ENCODE assay signal across 1 cellular context in genomic region chr19:6011206-6011605, GRCh38.
TF ChIP-seq lines count a peak whose summit lies in the region.

No MANE protein-coding gene starts in this region.

TF ChIP-seq in HepG2, 621 proteins besides CTCF, POLR2A, EP300 and RAD21:
- TF ChIP-seq ZNF687 (CRISPR knock-in tag; IDR thresholded peaks at IDR 0.05) (peak; percentile 45), SOX6 (IDR thresholded peaks at IDR 0.05) (no peak), SOX6 (CRISPR knock-in tag; IDR thresholded peaks at IDR 0.05) (no peak), HES4 (CRISPR knock-in tag; IDR thresholded peaks at IDR 0.05; ENCODE audit: borderline replicate concordance) (no peak), ARHGAP35 (CRISPR knock-in tag; IDR thresholded peaks at IDR 0.05; ENCODE audit: borderline replicate concordance) (no peak), ZNF713 (CRISPR knock-in tag; IDR thresholded peaks at IDR 0.05) (no peak)
- TF ChIP-seq, protein P1, sequence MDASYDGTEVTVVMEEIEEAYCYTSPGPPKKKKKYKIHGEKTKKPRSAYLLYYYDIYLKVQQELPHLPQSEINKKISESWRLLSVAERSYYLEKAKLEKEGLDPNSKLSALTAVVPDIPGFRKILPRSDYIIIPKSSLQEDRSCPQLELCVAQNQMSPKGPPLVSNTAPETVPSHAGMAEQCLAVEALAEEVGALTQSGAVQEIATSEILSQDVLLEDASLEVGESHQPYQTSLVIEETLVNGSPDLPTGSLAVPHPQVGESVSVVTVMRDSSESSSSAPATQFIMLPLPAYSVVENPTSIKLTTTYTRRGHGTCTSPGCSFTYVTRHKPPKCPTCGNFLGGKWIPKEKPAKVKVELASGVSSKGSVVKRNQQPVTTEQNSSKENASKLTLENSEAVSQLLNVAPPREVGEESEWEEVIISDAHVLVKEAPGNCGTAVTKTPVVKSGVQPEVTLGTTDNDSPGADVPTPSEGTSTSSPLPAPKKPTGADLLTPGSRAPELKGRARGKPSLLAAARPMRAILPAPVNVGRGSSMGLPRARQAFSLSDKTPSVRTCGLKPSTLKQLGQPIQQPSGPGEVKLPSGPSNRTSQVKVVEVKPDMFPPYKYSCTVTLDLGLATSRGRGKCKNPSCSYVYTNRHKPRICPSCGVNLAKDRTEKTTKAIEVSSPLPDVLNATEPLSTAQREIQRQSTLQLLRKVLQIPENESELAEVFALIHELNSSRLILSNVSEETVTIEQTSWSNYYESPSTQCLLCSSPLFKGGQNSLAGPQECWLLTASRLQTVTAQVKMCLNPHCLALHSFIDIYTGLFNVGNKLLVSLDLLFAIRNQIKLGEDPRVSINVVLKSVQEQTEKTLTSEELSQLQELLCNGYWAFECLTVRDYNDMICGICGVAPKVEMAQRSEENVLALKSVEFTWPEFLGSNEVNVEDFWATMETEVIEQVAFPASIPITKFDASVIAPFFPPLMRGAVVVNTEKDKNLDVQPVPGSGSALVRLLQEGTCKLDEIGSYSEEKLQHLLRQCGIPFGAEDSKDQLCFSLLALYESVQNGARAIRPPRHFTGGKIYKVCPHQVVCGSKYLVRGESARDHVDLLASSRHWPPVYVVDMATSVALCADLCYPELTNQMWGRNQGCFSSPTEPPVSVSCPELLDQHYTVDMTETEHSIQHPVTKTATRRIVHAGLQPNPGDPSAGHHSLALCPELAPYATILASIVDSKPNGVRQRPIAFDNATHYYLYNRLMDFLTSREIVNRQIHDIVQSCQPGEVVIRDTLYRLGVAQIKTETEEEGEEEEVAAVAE (CRISPR knock-in tag; IDR thresholded peaks at IDR 0.05; ENCODE audit: borderline replicate concordance) = no peak
- TF ChIP-seq, protein P2, sequence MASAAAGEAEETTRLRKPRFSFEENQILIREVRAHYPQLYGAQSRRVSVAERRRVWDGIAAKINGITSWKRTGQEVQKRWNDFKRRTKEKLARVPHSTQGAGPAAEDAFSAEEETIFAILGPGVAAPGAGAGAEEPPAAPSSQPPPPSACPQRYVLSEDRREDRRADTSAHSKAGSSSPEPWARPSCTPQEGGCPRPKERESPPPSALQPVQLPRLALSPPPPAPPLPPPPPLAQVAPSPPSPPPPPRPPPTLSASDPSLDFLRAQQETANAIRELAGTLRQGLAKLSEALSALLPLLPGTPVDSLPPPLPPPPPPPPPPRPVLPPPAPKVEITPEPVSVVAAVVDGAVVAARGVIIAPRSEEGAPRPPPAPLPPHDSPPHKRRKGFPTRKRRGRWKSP (CRISPR knock-in tag; IDR thresholded peaks at IDR 0.05) = no peak
- TF ChIP-seq, protein P3, sequence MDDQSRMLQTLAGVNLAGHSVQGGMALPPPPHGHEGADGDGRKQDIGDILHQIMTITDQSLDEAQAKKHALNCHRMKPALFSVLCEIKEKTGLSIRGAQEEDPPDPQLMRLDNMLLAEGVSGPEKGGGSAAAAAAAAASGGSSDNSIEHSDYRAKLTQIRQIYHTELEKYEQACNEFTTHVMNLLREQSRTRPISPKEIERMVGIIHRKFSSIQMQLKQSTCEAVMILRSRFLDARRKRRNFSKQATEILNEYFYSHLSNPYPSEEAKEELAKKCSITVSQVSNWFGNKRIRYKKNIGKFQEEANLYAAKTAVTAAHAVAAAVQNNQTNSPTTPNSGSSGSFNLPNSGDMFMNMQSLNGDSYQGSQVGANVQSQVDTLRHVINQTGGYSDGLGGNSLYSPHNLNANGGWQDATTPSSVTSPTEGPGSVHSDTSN (CRISPR knock-in tag; IDR thresholded peaks at IDR 0.05; ENCODE audit: borderline replicate concordance) = no peak
TF ChIP-seq in HepG2: peak in this region for 1.
